Comparison of ENCODE assay signal across 15 cellular contexts in genomic region chr4:104465201-104465600, GRCh38. TPM values are rescaled to one million over a fixed set of nuclear protein-coding genes. Genes with fewer than 3 reads are reported as not detected.
DNase-seq lines count a peak whose midpoint lies in the region; TF ChIP-seq lines count a peak whose summit lies in the region.
"Had no signal": no experiment of that assay in that cellular context is flagged by ENCODE, and none has a peak within 500 bp of the region (broad histone marks: within the 10 kb centered on the region; RNA-seq: fewer than 3 reads in every experiment).

No MANE protein-coding gene starts in this region.

- no peak overlapping the region for H3K27ac Mint-ChIP-seq in endothelial cell (ENCODE audit: unreplicated experiment)
- no peak overlapping the region for H3K27ac Mint-ChIP-seq in activated T-cell treated with anti-CD3 and anti-CD28 coated beads, Interleukin-2, amount 50 U/mL, for 24 hours
- H3K27ac Mint-ChIP-seq: CD8-positive, alpha-beta memory T cell had no signal

- H3K27me3 Mint-ChIP-seq in endothelial cell (ENCODE audit: unreplicated experiment) = no peaks in the 10 kb centered on the region
- peaks cover 3% of the 10 kb centered on the region for H3K27me3 Mint-ChIP-seq in activated T-cell treated with anti-CD3 and anti-CD28 coated beads, Interleukin-2, amount 50 U/mL, for 24 hours

- H3K4me3 ChIP-seq in choroid plexus epithelial cell (ENCODE audit: low read depth, low read length) = no peak overlapping the region
- no peak overlapping the region for H3K4me3 ChIP-seq in skeletal muscle cell (ENCODE audit: low read depth, low read length)
- H3K4me3 ChIP-seq: A549, K562 had no signal

- H3K36me3 Mint-ChIP-seq in endothelial cell (ENCODE audit: low read depth, unreplicated experiment) = no peaks in the 10 kb centered on the region
- no peaks in the 10 kb centered on the region for H3K36me3 Mint-ChIP-seq in activated T-cell treated with anti-CD3 and anti-CD28 coated beads, Interleukin-2, amount 50 U/mL, for 24 hours (ENCODE audit: low read depth)
- H3K36me3 Mint-ChIP-seq: CD8-positive, alpha-beta memory T cell had no signal

- H3K4me3 Mint-ChIP-seq in endothelial cell (ENCODE audit: unreplicated experiment) = no peak overlapping the region
- no peak overlapping the region for H3K4me3 Mint-ChIP-seq in activated T-cell treated with anti-CD3 and anti-CD28 coated beads, Interleukin-2, amount 50 U/mL, for 24 hours
- H3K4me3 Mint-ChIP-seq: CD8-positive, alpha-beta memory T cell had no signal

- H3K4me1 Mint-ChIP-seq in endothelial cell (ENCODE audit: unreplicated experiment) = no peaks in the 10 kb centered on the region
- no peaks in the 10 kb centered on the region for H3K4me1 Mint-ChIP-seq in activated T-cell treated with anti-CD3 and anti-CD28 coated beads, Interleukin-2, amount 50 U/mL, for 24 hours (ENCODE audit: low read depth)
- H3K4me1 Mint-ChIP-seq: CD8-positive, alpha-beta memory T cell had no signal

- peak; percentile 48 for DNase-seq in SK-MEL-5 (ENCODE audit: low read depth, low spot score)
- peak; percentile 1 for DNase-seq in choroid plexus epithelial cell (ENCODE audit: low read depth)
- peak; percentile 6 for DNase-seq in iris pigment epithelial cell (ENCODE audit: low read depth)
- peak; percentile 23 for DNase-seq in skeletal muscle cell (ENCODE audit: low read depth)
- no peak for DNase-seq in iPS-NIHi7 (ENCODE audit: extremely low spot score)
- DNase-seq in endothelial cell (ENCODE audit: low spot score) = no peak
- no peak for DNase-seq in activated T-cell treated with anti-CD3 and anti-CD28 coated beads, Interleukin-2, amount 50 U/mL, for 24 hours
- DNase-seq: C1 segment of cervical spinal cord; CD8-positive, alpha-beta memory T cell; NCI-H1105; NCI-H2081; NCI-H748 treated with DMSO at 0.1 percent for 48 hours; NK-92 treated with Interleukin-12 subunit alpha and Interleukin-12 subunit beta, amount 100 ng/mL, for 24 hours had no signal

- no peaks in the 10 kb centered on the region for H3K9me3 Mint-ChIP-seq in endothelial cell (ENCODE audit: unreplicated experiment)
- no peaks in the 10 kb centered on the region for H3K9me3 Mint-ChIP-seq in activated T-cell treated with anti-CD3 and anti-CD28 coated beads, Interleukin-2, amount 50 U/mL, for 24 hours
- H3K9me3 Mint-ChIP-seq: CD8-positive, alpha-beta memory T cell had no signal

- TF ChIP-seq CTCF in choroid plexus epithelial cell (conservative IDR thresholded peaks at IDR 0.05; ENCODE audit: low read depth, low read length) (no peak), endothelial cell (IDR thresholded peaks at IDR 0.05; ENCODE audit: unreplicated experiment) (no peak)

- in situ Hi-C loops in SK-MEL-5 (cut with HindIII; ENCODE audit: low pct_unique_long_range_greater_than_20kb, low sequenced_read_pairs) = no loop called here

RNA-seq across cellular contexts. Expression of gene CXXC4, which starts 29.5 kb away (rescaled TPM):
- total RNA-seq in SK-MEL-5 (2014; rRNA removed; shearing (Covaris generic)) = 1.7 and 1.8 TPM in 2 replicates
- 1.1 and 2.1 TPM in 2 replicates for polyA plus RNA-seq in SK-MEL-5 (2015; cell fraction: cytosol; rRNA removed)
- 2.5 and 2.8 TPM in 2 replicates for polyA plus RNA-seq in SK-MEL-5 (2015; cell fraction: nucleus; rRNA removed)
- 1.6 TPM for total RNA-seq in endothelial cell (ENCODE audit: unreplicated experiment)
- total RNA-seq: CD8-positive, alpha-beta memory T cell; K562 had no signal
- polyA plus RNA-seq: K562 had no signal

Comparison
In these comparisons a context has a peak if more than half of its experiments do, and no peak if none do; other contexts are left out.
1. DNase-seq: peak in SK-MEL-5 (single experiment), choroid plexus epithelial cell (single experiment), iris pigment epithelial cell (single experiment) and skeletal muscle cell (single experiment); none in iPS-NIHi7 (single experiment), endothelial cell (single experiment) and activated T-cell treated with anti-CD3 and anti-CD28 coated beads, Interleukin-2, amount 50 U/mL, for 24 hours (single experiment).